ENCODE assay signal across 8 cellular contexts in genomic region chr10:72259491-72260214, GRCh38. TPM values are rescaled to one million over a fixed set of nuclear protein-coding genes. Genes with fewer than 3 reads are reported as not detected.
DNase-seq lines count a peak whose midpoint lies in the region; ATAC-seq and TF ChIP-seq lines count a peak whose summit lies in the region.

No MANE protein-coding gene starts in this region.

- no peaks in the 10 kb centered on the region for H3K27me3 ChIP-seq in IMR-90 (ENCODE audit: control insufficient read depth, insufficient read depth, low read length)
- no peaks in the 10 kb centered on the region for H3K27me3 ChIP-seq in brain microvascular endothelial cell (replicated peaks)
- no peaks in the 10 kb centered on the region for H3K27me3 ChIP-seq in mesenchymal stem cell (ENCODE audit: control insufficient read depth in 1 of 2, insufficient read depth in 1 of 2, low read length in 2 of 2)
- H3K27me3 ChIP-seq in uterus, result no peaks in the 10 kb centered on the region

- H2AK5ac ChIP-seq in IMR-90 (ENCODE audit: low read depth, low read length) (peak overlapping the region; percentile 81), mesenchymal stem cell (ENCODE audit: low read length, severe bottlenecking) (peak overlapping the region; percentile 85)

- in situ Hi-C loops in IMR-90 (cut with MboI; ENCODE audit: low sequenced_read_pairs) (no loop called here), brain microvascular endothelial cell (cut with HindIII; ENCODE audit: low pct_ligation_motif_present, low sequenced_read_pairs) (no loop called here)

- no peak for TF ChIP-seq RAD21 in IMR-90 (IDR thresholded peaks at IDR 0.05; ENCODE audit: low read length)

- CTCF ChIA-PET in IMR-90 (lab: Yijun Ruan, JAX), result interaction anchor here (1.0 to 2.2 kb wide), 3 partner anchors 14 to 285 kb away, joined by 3 to 4 read pairs (median 3); partner anchors contain the start of gene DDIT4

- H3K23ac ChIP-seq in IMR-90 (ENCODE audit: low read depth, low read length) (peak overlapping the region; percentile 88), mesenchymal stem cell (ENCODE audit: low read length in 2 of 2) (peak overlapping the region in 1 of 2 experiments; percentile 94)

- TF ChIP-seq CTCF in IMR-90 (conservative IDR thresholded peaks at IDR 0.05; ENCODE audit: low read depth, low read length) (no peak), brain microvascular endothelial cell (IDR thresholded peaks at IDR 0.05; ENCODE audit: low read depth, low read length, missing control alignments) (no peak), uterus (IDR thresholded peaks at IDR 0.05) (no peak), lower leg skin (IDR thresholded peaks at IDR 0.05) (no peak)

- peak overlapping the region; percentile 96 to 100 for H2BK12ac ChIP-seq in mesenchymal stem cell (ENCODE audit: low read length in 2 of 2)

- dilution Hi-C loops in IMR-90 (cut with HindIII; ENCODE audit: low sequenced_read_pairs, unreplicated experiment), result no loop called here

- peak overlapping the region; percentile 95 for H4K91ac ChIP-seq in IMR-90 (ENCODE audit: insufficient read depth, low read depth, low read length)
- H4K91ac ChIP-seq in mesenchymal stem cell (ENCODE audit: low read length), result peak overlapping the region; percentile 99

- peak overlapping the region; percentile 78 for H2BK5ac ChIP-seq in IMR-90 (ENCODE audit: low read depth, low read length, poor library complexity, severe bottlenecking)
- H2BK5ac ChIP-seq in mesenchymal stem cell (ENCODE audit: low read depth, low read length, poor library complexity, severe bottlenecking), result no peak overlapping the region

- peak overlapping the region; percentile 23 for H3K4me2 ChIP-seq in IMR-90 (ENCODE audit: low read depth, low read length)
- no peak overlapping the region for H3K4me2 ChIP-seq in mesenchymal stem cell (ENCODE audit: low read length, poor library complexity, severe bottlenecking)

- H3K79me1 ChIP-seq in IMR-90 (ENCODE audit: low read depth in 1 of 2, low read length in 2 of 2), result no peaks in the 10 kb centered on the region
- H3K79me1 ChIP-seq in mesenchymal stem cell (replicated peaks; ENCODE audit: low read length, poor library complexity, severe bottlenecking), result no peaks in the 10 kb centered on the region

- intact Hi-C loops in IMR-90 (cut with micrococcal nuclease) (loop anchor here (2.0 kb wide), 1 partner anchor 15 kb away; no protein-coding TSS in a partner anchor), uterus (cut with DNase I; ENCODE audit: low total_unique reads) (no loop called here), lower leg skin (cut with DNase I; ENCODE audit: low total_unique reads) (no loop called here)

- POLR2A ChIA-PET in IMR-90 (lab: Charles Lee; ENCODE audit: unreplicated experiment), result interaction anchor here (1.7 kb wide), 1 partner anchor 14 kb away, joined by 8 read pairs; the partner anchor contains the start of gene DDIT4

- WGBS in IMR-90 (ENCODE audit: extremely low coverage in 2 of 2, insufficient read length in 1 of 2), 2 experiments, result no CpG with 5 or more reads among the region's 4 CpGs
- WGBS in mesenchymal stem cell, result 23% methylated on average over 4 of the region's 4 CpGs
- 36 to 42% methylated on average over 4 of the region's 4 CpGs for WGBS in lower leg skin, 2 donors

- peak overlapping the region; percentile 94 for H3K4ac ChIP-seq in IMR-90 (ENCODE audit: low read depth, low read length)
- peak overlapping the region; percentile 98 to 99 for H3K4ac ChIP-seq in mesenchymal stem cell (ENCODE audit: low read depth in 1 of 2, low read length in 2 of 2)

- H3K9me1 ChIP-seq in IMR-90 (ENCODE audit: insufficient read depth, low read length), result peaks cover 16% of the 10 kb centered on the region

- H3K27ac ChIP-seq in IMR-90 (ENCODE audit: insufficient read depth, low read length) (peak overlapping the region; percentile 97), brain microvascular endothelial cell (peak overlapping the region; percentile 75), mesenchymal stem cell (ENCODE audit: low read length, poor library complexity, severe bottlenecking) (peak overlapping the region; percentile 79), uterus (peak overlapping the region; percentile 92 to 99)

- H4K5ac ChIP-seq in IMR-90 (ENCODE audit: low read depth, low read length), result peak overlapping the region; percentile 56

- peak overlapping the region; percentile 74 for H3K18ac ChIP-seq in IMR-90 (ENCODE audit: low read depth, low read length)
- H3K18ac ChIP-seq in mesenchymal stem cell (ENCODE audit: low read depth in 1 of 2, low read length in 2 of 2), result peak overlapping the region; percentile 97 to 99

- H2AFZ ChIP-seq in IMR-90 (replicated peaks; ENCODE audit: low read length, poor library complexity) (peak overlapping the region; percentile 45), mesenchymal stem cell (ENCODE audit: low read depth, low read length) (no peak overlapping the region)

- H2BK20ac ChIP-seq in IMR-90 (ENCODE audit: low read depth, low read length), result peak overlapping the region; percentile 91

- H3K14ac ChIP-seq in IMR-90 (replicated peaks; ENCODE audit: low read depth, low read length) (peak overlapping the region; percentile 83), mesenchymal stem cell (ENCODE audit: low read length in 2 of 2) (peak overlapping the region in 1 of 2 experiments; percentile 5)

- H4K8ac ChIP-seq in IMR-90 (ENCODE audit: low read depth in 2 of 2, low read length in 2 of 2) (peak overlapping the region; percentile 83 to 90), mesenchymal stem cell (ENCODE audit: low read length) (peak overlapping the region; percentile 41)

- H3K4me1 ChIP-seq in IMR-90 (ENCODE audit: control insufficient read depth, insufficient read depth, low read length), result peaks cover 29% of the 10 kb centered on the region
- peaks cover 22% of the 10 kb centered on the region for H3K4me1 ChIP-seq in mesenchymal stem cell (ENCODE audit: control insufficient read depth, insufficient read depth, low read depth, low read length)
- peaks cover 21 to 33% of the 10 kb centered on the region in 2 donors for H3K4me1 ChIP-seq in uterus

- no peak for TF ChIP-seq POLR2A in IMR-90 (IDR thresholded peaks at IDR 0.05; ENCODE audit: low read depth, low read length)
- peak; percentile 11 to 13 for TF ChIP-seq POLR2A in uterus (IDR thresholded peaks at IDR 0.05)
- no peak for TF ChIP-seq POLR2A in lower leg skin (IDR thresholded peaks at IDR 0.05)

- no peaks in the 10 kb centered on the region for H3K36me3 ChIP-seq in IMR-90 (ENCODE audit: control insufficient read depth, insufficient read depth, low read length)
- no peaks in the 10 kb centered on the region for H3K36me3 ChIP-seq in brain microvascular endothelial cell (replicated peaks)
- no peaks in the 10 kb centered on the region for H3K36me3 ChIP-seq in mesenchymal stem cell (ENCODE audit: control insufficient read depth in 1 of 2, insufficient read depth in 2 of 2, low read depth in 1 of 2, low read length in 2 of 2)
- no peaks in the 10 kb centered on the region for H3K36me3 ChIP-seq in uterus

- no peaks in the 10 kb centered on the region for H4K20me1 ChIP-seq in IMR-90 (ENCODE audit: insufficient read depth, low read length)

- H3K9me3 ChIP-seq in IMR-90 (ENCODE audit: control insufficient read depth, insufficient read depth, low read length) (no peaks in the 10 kb centered on the region), mesenchymal stem cell (ENCODE audit: control insufficient read depth, low read length) (no peaks in the 10 kb centered on the region), uterus (no peaks in the 10 kb centered on the region)

- DNase-seq in Ammon's horn (ENCODE audit: low spot score) (peak; percentile 43), IMR-90 (peak; percentile 80), brain microvascular endothelial cell (peak; percentile 47), mesenchymal stem cell (peak; percentile 70), uterus (no peak), lower leg skin (ENCODE audit: low spot score in 2 of 2) (no peak), NCI-H2171 treated with DMSO at 0.1 percent for 48 hours (lab: John Stamatoyannopoulos, UW) (no peak)

- H3K4me3 ChIP-seq in IMR-90 (ENCODE audit: insufficient read depth, low read depth, low read length) (no peak overlapping the region), brain microvascular endothelial cell (ENCODE audit: low read depth, low read length) (no peak overlapping the region), mesenchymal stem cell (ENCODE audit: insufficient read depth in 1 of 2, low read depth in 1 of 2, low read length in 2 of 2) (no peak overlapping the region), uterus (no peak overlapping the region), lower leg skin (ENCODE audit: low read depth, poor library complexity, severe bottlenecking) (no peak overlapping the region)

- H3K9ac ChIP-seq in IMR-90 (ENCODE audit: low read depth, low read length), result peak overlapping the region; percentile 76
- peak overlapping the region; percentile 65 for H3K9ac ChIP-seq in mesenchymal stem cell (ENCODE audit: low read length)

- no TSS peak for BruUV-seq in IMR-90 (replicated peaks; lab: Mats Ljungman, UMichigan)

- H2AK9ac ChIP-seq in IMR-90 (replicated peaks; ENCODE audit: low read depth, low read length, poor library complexity), result peak overlapping the region; percentile 98

- ATAC-seq in IMR-90 (ENCODE audit: low read depth), result peak; percentile 51
- no peak for ATAC-seq in HG02763 (IDR thresholded peaks at IDR 0.05; ENCODE audit: unreplicated experiment)

- H2BK15ac ChIP-seq in IMR-90 (ENCODE audit: low read depth, low read length) (peak overlapping the region; percentile 65; the same call in 2 of the 3 replicates), mesenchymal stem cell (ENCODE audit: low read depth, poor library complexity, severe bottlenecking) (peak overlapping the region; percentile 66)

- H3K56ac ChIP-seq in IMR-90 (ENCODE audit: extremely low read depth, insufficient read depth, low read length), result peak overlapping the region; percentile 62; the same call in 1 of the 2 replicates

- H2BK120ac ChIP-seq in IMR-90 (ENCODE audit: low read depth, low read length) (peak overlapping the region; percentile 92), mesenchymal stem cell (ENCODE audit: low read depth, low read length) (peak overlapping the region; percentile 75)

RNA-seq across cellular contexts. Expression of gene DDIT4, which starts 14.1 kb away (rescaled TPM):
- 108 and 110 TPM in 2 replicates for total RNA-seq in IMR-90 (2012; rRNA removed)
- polyA plus RNA-seq in IMR-90 (2012; rRNA removed), result 31.0 and 59.6 TPM in 2 replicates
- polyA plus RNA-seq in IMR-90 (2012; cell fraction: cytosol; rRNA removed), result 38.8 and 80.6 TPM in 2 replicates
- 80.3 and 93.3 TPM in 2 replicates for polyA plus RNA-seq in IMR-90 (2012; cell fraction: nucleus; rRNA removed; ENCODE audit: low replicate concordance)
- 109 TPM for polyA plus RNA-seq in mesenchymal stem cell (2013, experiment 1 of 2)
- 107 TPM for polyA plus RNA-seq in mesenchymal stem cell (2013, experiment 2 of 2)
- total RNA-seq in uterus, result 100 to 1,000 TPM; 118 to 210 (median 145) TPM
- 100 to 1,000 TPM; 274 to 929 (median 421) TPM for total RNA-seq in lower leg skin

RNA-seq across cellular contexts. Expression of gene ASCC1, which starts 43.6 kb away (rescaled TPM):
- 21.0 and 21.9 TPM in 2 replicates for total RNA-seq in IMR-90 (2012; rRNA removed)
- 12.3 and 15.9 TPM in 2 replicates for polyA plus RNA-seq in IMR-90 (2012; rRNA removed)
- 5.2 and 5.6 TPM in 2 replicates for polyA plus RNA-seq in IMR-90 (2012; cell fraction: cytosol; rRNA removed)
- polyA plus RNA-seq in IMR-90 (2012; cell fraction: nucleus; rRNA removed; ENCODE audit: low replicate concordance), result 1.5 and 9.0 TPM in 2 replicates
- polyA plus RNA-seq in mesenchymal stem cell (2013, experiment 1 of 2), result 36.0 TPM
- 36.1 TPM for polyA plus RNA-seq in mesenchymal stem cell (2013, experiment 2 of 2)
- total RNA-seq in uterus, result 100 to 1,000 TPM in 1 of 4 donors, 10 to 100 TPM in 3; 17.9 to 156 (median 38.4) TPM
- 10 to 100 TPM; 17.7 to 33.3 (median 23.1) TPM for total RNA-seq in lower leg skin

RNA-seq across cellular contexts. Expression of gene ANAPC16, which starts 43.8 kb away (rescaled TPM):
- total RNA-seq in IMR-90 (2012; rRNA removed) (26.3 and 35.3 TPM in 2 replicates), uterus (100 to 1,000 TPM in 2 of 4 donors, 10 to 100 TPM in 2; 83.8 to 144 (median 101) TPM), lower leg skin (100 to 1,000 TPM in 2 of 4 donors, 10 to 100 TPM in 2; 47.8 to 116 (median 100) TPM)
- polyA plus RNA-seq in IMR-90 (2012; rRNA removed), result 17.4 and 25.2 TPM in 2 replicates
- polyA plus RNA-seq in IMR-90 (2012; cell fraction: cytosol; rRNA removed), result 11.2 and 14.4 TPM in 2 replicates
- 4.8 and 19.4 TPM in 2 replicates for polyA plus RNA-seq in IMR-90 (2012; cell fraction: nucleus; rRNA removed; ENCODE audit: low replicate concordance)
- polyA plus RNA-seq in mesenchymal stem cell (2013, experiment 1 of 2), result 63.6 TPM
- polyA plus RNA-seq in mesenchymal stem cell (2013, experiment 2 of 2), result 65.1 TPM

Comparison
In these comparisons a context has a peak if more than half of its experiments do, and no peak if none do; other contexts are left out.
1. DNase-seq: peak in Ammon's horn (single experiment), IMR-90 (single experiment), brain microvascular endothelial cell (single experiment) and mesenchymal stem cell (single experiment); none in uterus (0 of 2), lower leg skin (0 of 2) and NCI-H2171 treated with DMSO at 0.1 percent for 48 hours (single experiment).
2. POLR2A ChIP-seq: peak in uterus (2 of 2); none in IMR-90 (single experiment) and lower leg skin (0 of 2).
3. Peak in every context shown above with its lines, with median percentiles within 50 percentile points of each other: H3K27ac ChIP-seq.